Comparison of ENCODE assay signal across 30 cellular contexts in genomic region chr6:29142349-29142748, GRCh38. TPM values are rescaled to one million over a fixed set of nuclear protein-coding genes. Genes with fewer than 3 reads are reported as not detected.
DNase-seq lines count a peak whose midpoint lies in the region; ATAC-seq, FAIRE-seq and TF ChIP-seq lines count a peak whose summit lies in the region.
"Had no signal": no experiment of that assay in that cellular context is flagged by ENCODE, and none has a peak within 500 bp of the region (broad histone marks: within the 10 kb centered on the region; RNA-seq: fewer than 3 reads in every experiment).

No MANE protein-coding gene starts in this region.

- peaks cover 8% of the 10 kb centered on the region for H3K9me3 Mint-ChIP-seq in Caco-2 (ENCODE audit: unreplicated experiment)
- H3K9me3 Mint-ChIP-seq in neural progenitor cell = peaks cover 4% of the 10 kb centered on the region
- H3K9me3 Mint-ChIP-seq: CD4-positive, alpha-beta T cell had no signal

- H3K27ac Mint-ChIP-seq in Caco-2 (ENCODE audit: unreplicated experiment) (peak overlapping the region; percentile 83), neural progenitor cell (no peak overlapping the region)
- H3K27ac Mint-ChIP-seq: CD4-positive, alpha-beta T cell had no signal

- no peak overlapping the region for H3K27ac ChIP-seq in neural progenitor cell
- H3K27ac ChIP-seq in foreskin keratinocyte = no peak overlapping the region
- no peak overlapping the region for H3K27ac ChIP-seq in right lobe of liver
- H3K27ac ChIP-seq: BLaER1 treated with 17β-estradiol and CSF1 and Interleukin-3, amounts not matched to agents 10 nM and 100 nM; SJCRH30 had no signal

- no peak overlapping the region for H2AFZ ChIP-seq in neural progenitor cell (replicated peaks)

- peaks cover 21% of the 10 kb centered on the region for H3K4me1 Mint-ChIP-seq in Caco-2 (ENCODE audit: low read depth, unreplicated experiment)
- H3K4me1 Mint-ChIP-seq in neural progenitor cell = no peaks in the 10 kb centered on the region

- TF ChIP-seq POLR2A in right lobe of liver (IDR thresholded peaks at IDR 0.05) = no peak

- H3K9ac ChIP-seq in neural progenitor cell = no peak overlapping the region
- H3K9ac ChIP-seq: BLaER1 treated with 17β-estradiol and CSF1 and Interleukin-3, amounts not matched to agents 10 nM and 100 nM had no signal

- no peak overlapping the region for H3K4me3 ChIP-seq in Caco-2 (ENCODE audit: low read depth, low read length)
- no peak overlapping the region for H3K4me3 ChIP-seq in neural progenitor cell
- no peak overlapping the region for H3K4me3 ChIP-seq in right lobe of liver
- H3K4me3 ChIP-seq: BLaER1 treated with 17β-estradiol and CSF1 and Interleukin-3, amounts not matched to agents 10 nM and 100 nM; SJCRH30 had no signal

- POLR2A ChIA-PET in Caco-2 (lab: Charles Lee) = no interaction called here

- FAIRE-seq in RCC 7860 (lab: Jason Lieb, UNC) = peak; percentile 80
- FAIRE-seq: A204.1, GM12891, H1, HepG2 had no signal

- no peaks in the 10 kb centered on the region for H3K36me3 Mint-ChIP-seq in Caco-2 (ENCODE audit: insufficient read depth, unreplicated experiment)
- H3K36me3 Mint-ChIP-seq in neural progenitor cell = no peaks in the 10 kb centered on the region

- no peaks in the 10 kb centered on the region for H3F3A ChIP-seq in neural progenitor cell (ENCODE audit: low read depth)

- H3K27me3 ChIP-seq in Caco-2 (replicated peaks; ENCODE audit: control insufficient read depth, insufficient read depth, low read length) (no peaks in the 10 kb centered on the region), neural progenitor cell (no peaks in the 10 kb centered on the region), foreskin keratinocyte (peaks cover 3% of the 10 kb centered on the region), right lobe of liver (no peaks in the 10 kb centered on the region)
- H3K27me3 ChIP-seq: BLaER1 treated with 17β-estradiol and CSF1 and Interleukin-3, amounts not matched to agents 10 nM and 100 nM; SJCRH30 had no signal

- ATAC-seq in foreskin keratinocyte (no peak), HG03175 (IDR thresholded peaks at IDR 0.05; ENCODE audit: unreplicated experiment) (no peak), right lobe of liver (no peak)
- ATAC-seq: HepG2, PC-3, Right ventricle myocardium inferior, SK-N-SH treated with all-trans-retinoic acid at 6 μM for 48 hours had no signal

- BruUV-seq in Caco-2 (replicated peaks; lab: Mats Ljungman, UMichigan) = no TSS peak

- TF ChIP-seq CTCF in Caco-2 (IDR thresholded peaks at IDR 0.05; ENCODE audit: insufficient read depth in 1 of 2, low read depth in 1 of 2, low read length in 1 of 2, severe bottlenecking in 1 of 2, unreplicated experiment in 1 of 2) = no peak
- TF ChIP-seq CTCF in neural progenitor cell (IDR thresholded peaks at IDR 0.05) = peak; percentile 3
- no peak for TF ChIP-seq CTCF in foreskin keratinocyte (conservative IDR thresholded peaks at IDR 0.05)
- TF ChIP-seq CTCF in right lobe of liver (IDR thresholded peaks at IDR 0.05) = no peak

- no peaks in the 10 kb centered on the region for H3K79me2 ChIP-seq in neural progenitor cell (ENCODE audit: low read depth)

- CTCF ChIA-PET in Caco-2 (lab: Charles Lee) = no interaction called here

- H3K4me3 Mint-ChIP-seq in Caco-2 (ENCODE audit: unreplicated experiment) = peak overlapping the region; percentile 29
- no peak overlapping the region for H3K4me3 Mint-ChIP-seq in neural progenitor cell
- H3K4me3 Mint-ChIP-seq: CD4-positive, alpha-beta T cell had no signal

- H3K4me1 ChIP-seq in Caco-2 = peaks cover 31% of the 10 kb centered on the region
- H3K4me1 ChIP-seq in neural progenitor cell = no peaks in the 10 kb centered on the region
- H3K4me1 ChIP-seq in foreskin keratinocyte = no peaks in the 10 kb centered on the region
- H3K4me1 ChIP-seq in right lobe of liver = no peaks in the 10 kb centered on the region
- H3K4me1 ChIP-seq: BLaER1 treated with 17β-estradiol and CSF1 and Interleukin-3, amounts not matched to agents 10 nM and 100 nM; SJCRH30 had no signal

- H3K36me3 ChIP-seq in Caco-2 (ENCODE audit: control insufficient read depth, insufficient read depth, low read length) = no peaks in the 10 kb centered on the region
- no peaks in the 10 kb centered on the region for H3K36me3 ChIP-seq in neural progenitor cell
- no peaks in the 10 kb centered on the region for H3K36me3 ChIP-seq in right lobe of liver
- H3K36me3 ChIP-seq: BLaER1 treated with 17β-estradiol and CSF1 and Interleukin-3, amounts not matched to agents 10 nM and 100 nM; SJCRH30 had no signal

- H3K27me3 Mint-ChIP-seq in Caco-2 (ENCODE audit: insufficient read depth, unreplicated experiment) (no peaks in the 10 kb centered on the region), neural progenitor cell (ENCODE audit: insufficient read depth, low read depth) (no peaks in the 10 kb centered on the region)

- no peaks in the 10 kb centered on the region for H3K9me3 ChIP-seq in Caco-2
- peaks cover 8% of the 10 kb centered on the region for H3K9me3 ChIP-seq in neural progenitor cell (ENCODE audit: low read depth)
- H3K9me3 ChIP-seq in right lobe of liver = no peaks in the 10 kb centered on the region
- H3K9me3 ChIP-seq: SJCRH30 had no signal

- no peak overlapping the region for H3K4me2 ChIP-seq in neural progenitor cell
- H3K4me2 ChIP-seq: BLaER1 treated with 17β-estradiol and CSF1 and Interleukin-3, amounts not matched to agents 10 nM and 100 nM had no signal

- DNase-seq in Caco-2 (peak in 1 of 2 experiments; percentile 45), HS-27A (ENCODE audit: low read depth) (peak; percentile 70), RCC 7860 (ENCODE audit: low spot score) (peak; percentile 84), neural progenitor cell (ENCODE audit: low spot score) (no peak), foreskin keratinocyte (no peak), right lobe of liver (no peak)
- no peak for DNase-seq in activated CD4-positive, alpha-beta T cell treated with anti-CD3 and anti-CD28 coated beads for 48 hours
- DNase-seq: AML-193; CD4-positive, alpha-beta T cell; GF-D8; HCEC 1CT; Karpas-422; MV-4-11; NCI-H1105; NCI-H2029; NCI-H446; NCI-H524 treated with DMSO at 0.1 percent for 48 hours; NCI-H774; PC-3; SJCRH30 had no signal

- no peaks in the 10 kb centered on the region for H4K20me1 ChIP-seq in neural progenitor cell (ENCODE audit: low read depth)
- H4K20me1 ChIP-seq: BLaER1 treated with 17β-estradiol and CSF1 and Interleukin-3, amounts not matched to agents 10 nM and 100 nM had no signal

- intact Hi-C loops in Caco-2 (cut with micrococcal nuclease; ENCODE audit: unreplicated experiment) (no loop called here), right lobe of liver (cut with DNase I) (no loop called here)

RNA-seq across cellular contexts. Expression of gene OR2J2, which starts 28.4 kb away (rescaled TPM):
- total RNA-seq in Caco-2 (2022) (not detected in 2 replicates), neural progenitor cell (ENCODE audit: low replicate concordance) (0.09 TPM in 1 of 2 replicates, not detected in the other), foreskin keratinocyte (not detected in 2 replicates), right lobe of liver (not detected)
- not detected in 2 replicates for polyA plus RNA-seq in foreskin keratinocyte
- total RNA-seq: CD4-positive, alpha-beta T cell; H1; HepG2; MCF 10A; PC-3; Right ventricle myocardium inferior; RPMI7951; SJCRH30 had no signal
- polyA plus RNA-seq: H1 had no signal

RNA-seq across cellular contexts. Expression of gene OR2J3, which starts 34.5 kb away (rescaled TPM):
- not detected in 2 replicates for total RNA-seq in Caco-2 (2022)
- total RNA-seq in neural progenitor cell (ENCODE audit: low replicate concordance) = 0.04 TPM in 1 of 2 replicates, not detected in the other
- total RNA-seq in foreskin keratinocyte = not detected in 2 replicates
- polyA plus RNA-seq in foreskin keratinocyte = not detected in 2 replicates
- total RNA-seq in right lobe of liver = not detected
- total RNA-seq: CD4-positive, alpha-beta T cell; H1; HepG2; MCF 10A; PC-3; Right ventricle myocardium inferior; RPMI7951; SJCRH30 had no signal

RNA-seq across cellular contexts. Expression of gene OR2J1, which starts 43.1 kb away (rescaled TPM):
- total RNA-seq in Caco-2 (2022) (not detected in 2 replicates), neural progenitor cell (ENCODE audit: low replicate concordance) (not detected in 2 replicates), foreskin keratinocyte (not detected in 2 replicates), right lobe of liver (not detected)
- not detected in 2 replicates for polyA plus RNA-seq in foreskin keratinocyte
- total RNA-seq: CD4-positive, alpha-beta T cell; H1; HepG2; MCF 10A; PC-3; Right ventricle myocardium inferior; RPMI7951; SJCRH30 had no signal
- polyA plus RNA-seq: H1 had no signal

RNA-seq across cellular contexts. Expression of gene OR2B3, which starts 55.2 kb away (rescaled TPM):
- total RNA-seq in Caco-2 (2022) (not detected in 2 replicates), neural progenitor cell (ENCODE audit: low replicate concordance) (not detected in 2 replicates), foreskin keratinocyte (not detected in 2 replicates), right lobe of liver (not detected)
- not detected in 2 replicates for polyA plus RNA-seq in foreskin keratinocyte
- total RNA-seq: CD4-positive, alpha-beta T cell; H1; HepG2; MCF 10A; PC-3; Right ventricle myocardium inferior; RPMI7951; SJCRH30 had no signal
- polyA plus RNA-seq: H1, HepG2 had no signal

Comparison
In these comparisons a context has a peak if more than half of its experiments do, and no peak if none do; other contexts are left out.
1. DNase-seq: peak in HS-27A (single experiment) and RCC 7860 (single experiment); none in neural progenitor cell (single experiment), foreskin keratinocyte (0 of 2), activated CD4-positive, alpha-beta T cell treated with anti-CD3 and anti-CD28 coated beads for 48 hours (single experiment) and right lobe of liver (0 of 3).